21 cellular contexts compared by ENCODE assay signal in the genomic region with DNA sequence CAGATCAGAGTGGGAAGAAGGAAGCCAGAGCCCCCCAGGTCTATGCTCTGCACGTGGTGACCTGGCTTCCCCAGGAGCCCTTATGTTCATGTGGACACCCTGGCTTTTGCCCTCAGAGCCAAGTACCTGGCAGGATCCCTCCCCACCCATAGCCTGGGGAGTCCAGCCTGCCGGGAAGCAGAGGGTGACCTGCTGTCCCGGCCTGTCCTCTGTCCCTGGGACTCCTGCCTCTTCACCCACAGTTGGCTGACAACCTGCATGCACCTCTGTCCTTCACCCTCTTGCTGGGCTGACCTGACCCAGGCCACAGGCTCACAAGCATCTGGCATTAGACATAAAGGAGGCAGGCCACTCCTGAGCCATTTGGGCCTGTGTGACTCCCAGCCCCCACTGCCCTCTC.
DNase-seq lines count a peak whose midpoint lies in the region; ATAC-seq and TF ChIP-seq lines count a peak whose summit lies in the region.
"Had no signal": no experiment of that assay in that cellular context is flagged by ENCODE, and none has a peak within 500 bp of the region (broad histone marks: within the 10 kb centered on the region; RNA-seq: fewer than 3 reads in every experiment).

No MANE protein-coding gene starts in this region.

- TF ChIP-seq CTCF in GM23338 (conservative IDR thresholded peaks at IDR 0.05; ENCODE audit: low read depth in 2 of 2) = no peak
- TF ChIP-seq CTCF in chondrocyte (IDR thresholded peaks at IDR 0.05) = no peak
- TF ChIP-seq CTCF in lower lobe of right lung (IDR thresholded peaks at IDR 0.05) = no peak

- H3K4me1 ChIP-seq in GM23338 (ENCODE audit: insufficient read depth) = peaks cover 38% of the 10 kb centered on the region
- no peaks in the 10 kb centered on the region for H3K4me1 ChIP-seq in lower lobe of right lung
- H3K4me1 ChIP-seq: SJSA1 had no signal

- H3K36me3 Mint-ChIP-seq in GM23338 (ENCODE audit: low read depth) (no peaks in the 10 kb centered on the region), chondrocyte (ENCODE audit: low read depth) (no peaks in the 10 kb centered on the region), T-helper 17 cell (ENCODE audit: low read depth) (no peaks in the 10 kb centered on the region)
- no peaks in the 10 kb centered on the region for H3K36me3 Mint-ChIP-seq in stimulated activated memory B cell treated with anti-CD40 and anti-IgM and Interleukin-4, amounts not matched to agents 10 μg/mL and 1 μg/mL and 100 μg/mL, for 72 hours
- H3K36me3 Mint-ChIP-seq: CD8-positive, alpha-beta memory T cell had no signal

- H3K4me1 Mint-ChIP-seq in GM23338 (peaks cover 51% of the 10 kb centered on the region), chondrocyte (ENCODE audit: low read depth) (no peaks in the 10 kb centered on the region), T-helper 17 cell (peaks cover 16% of the 10 kb centered on the region)
- H3K4me1 Mint-ChIP-seq in stimulated activated memory B cell treated with anti-CD40 and anti-IgM and Interleukin-4, amounts not matched to agents 10 μg/mL and 1 μg/mL and 100 μg/mL, for 72 hours = peaks cover 31% of the 10 kb centered on the region
- H3K4me1 Mint-ChIP-seq: CD8-positive, alpha-beta memory T cell had no signal

- DNase-seq in GM23338 (ENCODE audit: low spot score) (no peak), chondrocyte (ENCODE audit: low spot score) (peak; percentile 42), lower lobe of right lung (peak; percentile 22), T-helper 17 cell (no peak)
- DNase-seq: Calu3; DMS153; H7; Kasumi-1; NCI-H1694; NCI-H2081; NCI-H2171; NCI-H345; NCI-H524; NCI-H774; NK-92 treated with Interleukin-12 subunit alpha and Interleukin-12 subunit beta, amount 100 ng/mL, for 24 hours had no signal

- H3K36me3 ChIP-seq in GM23338 (ENCODE audit: insufficient read depth) (no peaks in the 10 kb centered on the region), lower lobe of right lung (no peaks in the 10 kb centered on the region)
- H3K36me3 ChIP-seq: SJSA1 had no signal

- H3K27me3 Mint-ChIP-seq in GM23338 (ENCODE audit: insufficient read depth, low read depth, poor library complexity) (peaks cover 10% of the 10 kb centered on the region), chondrocyte (ENCODE audit: low read depth) (peaks cover 9% of the 10 kb centered on the region), T-helper 17 cell (no peaks in the 10 kb centered on the region)
- no peaks in the 10 kb centered on the region for H3K27me3 Mint-ChIP-seq in stimulated activated memory B cell treated with anti-CD40 and anti-IgM and Interleukin-4, amounts not matched to agents 10 μg/mL and 1 μg/mL and 100 μg/mL, for 72 hours
- H3K27me3 Mint-ChIP-seq: CD8-positive, alpha-beta memory T cell had no signal

- ATAC-seq in GM23338 = no peak
- peak in 1 of 2 donors; percentile 11 for ATAC-seq in lower lobe of right lung
- ATAC-seq in stimulated activated memory B cell treated with anti-CD40 and anti-IgM and Interleukin-4, amounts not matched to agents 10 μg/mL and 1 μg/mL and 100 μg/mL, for 72 hours = no peak
- ATAC-seq in GM18502 (IDR thresholded peaks at IDR 0.05; ENCODE audit: poor library complexity, unreplicated experiment) = no peak
- no peak for ATAC-seq in T-helper 17 cell
- ATAC-seq in HG02852 (IDR thresholded peaks at IDR 0.05; ENCODE audit: unreplicated experiment) = no peak

- H3K9me2 ChIP-seq in GM23338 (ENCODE audit: insufficient read depth) = peaks cover 3% of the 10 kb centered on the region; the same call in 1 of the 2 replicates

- no peak overlapping the region for H3K4me2 ChIP-seq in GM23338

- no peaks in the 10 kb centered on the region for H3F3A ChIP-seq in GM23338 (replicated peaks; ENCODE audit: low read depth)

- peak overlapping the region; percentile 63; the same call in 1 of the 2 replicates for H2AFZ ChIP-seq in GM23338

- no peaks in the 10 kb centered on the region for H3K9me3 Mint-ChIP-seq in GM23338
- no peaks in the 10 kb centered on the region for H3K9me3 Mint-ChIP-seq in chondrocyte (ENCODE audit: low read depth)
- H3K9me3 Mint-ChIP-seq in stimulated activated memory B cell treated with anti-CD40 and anti-IgM and Interleukin-4, amounts not matched to agents 10 μg/mL and 1 μg/mL and 100 μg/mL, for 72 hours = no peaks in the 10 kb centered on the region
- H3K9me3 Mint-ChIP-seq: CD8-positive, alpha-beta memory T cell had no signal

- intact Hi-C loops in lower lobe of right lung (cut with DNase I) = no loop called here

- H3K9me3 ChIP-seq in lower lobe of right lung = no peaks in the 10 kb centered on the region
- H3K9me3 ChIP-seq in T-helper 17 cell (ENCODE audit: control insufficient read depth, low read length, poor library complexity, severe bottlenecking) = no peaks in the 10 kb centered on the region
- H3K9me3 ChIP-seq: SJSA1 had no signal

- no peaks in the 10 kb centered on the region for H3K79me2 ChIP-seq in GM23338 (replicated peaks; ENCODE audit: insufficient read depth)

- no peak overlapping the region for H3K27ac Mint-ChIP-seq in GM23338
- H3K27ac Mint-ChIP-seq in chondrocyte (ENCODE audit: unreplicated experiment) = no peak overlapping the region
- H3K27ac Mint-ChIP-seq in stimulated activated memory B cell treated with anti-CD40 and anti-IgM and Interleukin-4, amounts not matched to agents 10 μg/mL and 1 μg/mL and 100 μg/mL, for 72 hours = peak overlapping the region; percentile 27
- no peak overlapping the region for H3K27ac Mint-ChIP-seq in T-helper 17 cell

- H4K20me1 ChIP-seq in GM23338 (replicated peaks; ENCODE audit: insufficient read depth) = no peaks in the 10 kb centered on the region

- H3K4me3 ChIP-seq in GM23338 = no peak overlapping the region
- H3K4me3 ChIP-seq in lower lobe of right lung = no peak overlapping the region
- H3K4me3 ChIP-seq: SJSA1 had no signal

- H3K27me3 ChIP-seq in GM23338 (ENCODE audit: insufficient read depth) (no peaks in the 10 kb centered on the region), lower lobe of right lung (ENCODE audit: low read depth) (no peaks in the 10 kb centered on the region)
- H3K27me3 ChIP-seq: SJSA1 had no signal

- H3K4me3 Mint-ChIP-seq in GM23338 (no peak overlapping the region), chondrocyte (ENCODE audit: unreplicated experiment) (no peak overlapping the region), T-helper 17 cell (no peak overlapping the region)
- no peak overlapping the region for H3K4me3 Mint-ChIP-seq in stimulated activated memory B cell treated with anti-CD40 and anti-IgM and Interleukin-4, amounts not matched to agents 10 μg/mL and 1 μg/mL and 100 μg/mL, for 72 hours
- H3K4me3 Mint-ChIP-seq: CD8-positive, alpha-beta memory T cell had no signal

- no peak overlapping the region for H3K27ac ChIP-seq in GM23338 (ENCODE audit: low read depth)
- no peak overlapping the region for H3K27ac ChIP-seq in lower lobe of right lung
- H3K27ac ChIP-seq: C4-2B, SJSA1 had no signal

Comparison
In these comparisons a context has a peak if more than half of its experiments do, and no peak if none do; other contexts are left out.
1. DNase-seq: peak in chondrocyte (single experiment) and lower lobe of right lung (single experiment); none in GM23338 (single experiment) and T-helper 17 cell (0 of 3).